Comparison of ENCODE assay signal across 27 cellular contexts in the genomic region with DNA sequence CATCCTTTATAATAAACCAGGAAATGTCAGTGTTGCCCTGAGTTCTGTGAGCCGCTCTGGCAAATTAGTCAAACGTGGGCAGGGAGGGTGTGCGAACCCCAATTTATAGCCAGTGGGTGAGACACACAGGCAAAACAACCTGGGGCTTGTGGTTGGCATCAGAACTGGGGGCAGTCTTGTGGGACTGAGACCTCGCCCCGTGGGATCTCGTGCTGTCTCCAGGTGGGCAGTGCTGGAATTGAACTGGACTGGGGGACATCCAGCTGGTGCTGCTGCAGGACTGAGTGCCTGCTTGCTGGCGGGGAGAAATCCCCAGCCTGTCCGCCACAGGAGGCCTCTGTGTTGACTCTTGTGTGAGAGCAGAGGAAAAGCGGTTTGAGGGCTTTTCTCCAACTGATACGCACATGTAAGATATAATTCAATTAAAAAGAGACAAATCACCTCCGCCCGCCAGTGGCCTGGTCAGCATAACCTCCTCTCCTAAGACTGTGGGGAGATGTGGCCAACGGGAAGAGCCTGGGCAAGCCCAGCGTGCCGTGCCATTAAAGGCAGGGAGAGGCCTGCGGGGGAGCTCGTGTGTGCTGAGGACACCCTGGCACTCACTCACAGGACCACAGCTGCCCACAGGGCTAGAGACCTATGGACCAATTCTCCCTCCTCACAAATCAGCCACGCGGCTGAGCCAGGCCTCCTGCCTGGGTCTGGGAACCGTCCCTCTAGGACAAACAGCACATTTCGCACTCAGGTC. TPM values are rescaled to one million over a fixed set of nuclear protein-coding genes. Genes with fewer than 3 reads are reported as not detected.
"Had no signal": no experiment of that assay in that cellular context is flagged by ENCODE, and none has a peak within 500 bp of the region (broad histone marks: within the 10 kb centered on the region; RNA-seq: fewer than 3 reads in every experiment).

No MANE protein-coding gene starts in this region.

- H3K4me1 Mint-ChIP-seq: activated B cell treated with CpG ODN at 0.5 μM for 24 hours; activated CD4-positive, alpha-beta T cell treated with anti-CD3 and anti-CD28 coated beads, Interleukin-2, amount 10 ng/mL, durations not matched to agents 24 days and 14 days; activated CD8-positive, alpha-beta memory T cell treated with anti-CD3 and anti-CD28 coated beads, Interleukin-2, amount 10 ng/mL, durations not matched to agents 7 days and 5 days; central memory CD8-positive, alpha-beta T cell had no signal

- H3K27ac Mint-ChIP-seq: activated B cell treated with CpG ODN at 0.5 μM for 24 hours; activated CD4-positive, alpha-beta T cell treated with anti-CD3 and anti-CD28 coated beads, Interleukin-2, amount 10 ng/mL, durations not matched to agents 24 days and 14 days; activated CD8-positive, alpha-beta memory T cell treated with anti-CD3 and anti-CD28 coated beads, Interleukin-2, amount 10 ng/mL, durations not matched to agents 7 days and 5 days; activated naive CD4-positive, alpha-beta T cell treated with anti-CD3 and anti-CD28 coated beads, Interleukin-2, amount 50 U/mL, for 72 hours; activated T-cell treated with anti-CD3 and anti-CD28 coated beads, Interleukin-2, amount 50 U/mL, for 24 hours; T-helper 17 cell had no signal

- H3K4me3 Mint-ChIP-seq: activated B cell treated with CpG ODN at 0.5 μM for 24 hours; activated CD4-positive, alpha-beta T cell treated with anti-CD3 and anti-CD28 coated beads, Interleukin-2, amount 10 ng/mL, durations not matched to agents 24 days and 14 days; activated CD8-positive, alpha-beta memory T cell treated with anti-CD3 and anti-CD28 coated beads, Interleukin-2, amount 10 ng/mL, durations not matched to agents 7 days and 5 days; activated T-cell treated with anti-CD3 and anti-CD28 coated beads, Interleukin-2, amount 50 U/mL, for 24 hours; brain; central memory CD8-positive, alpha-beta T cell; T-helper 17 cell had no signal

- H3K36me3 ChIP-seq: Peyer's patch, SJCRH30 had no signal

- H3K9me3 ChIP-seq: Peyer's patch, SJCRH30 had no signal

- DNase-seq: activated B cell treated with CpG ODN at 0.5 μM for 24 hours; activated CD4-positive, alpha-beta T cell treated with anti-CD3 and anti-CD28 coated beads for 1 hour; activated CD4-positive, alpha-beta T cell treated with anti-CD3 and anti-CD28 coated beads, Interleukin-2, amount 10 ng/mL, durations not matched to agents 24 days and 14 days; activated CD4-positive, alpha-beta T cell treated with anti-CD3 and anti-CD28 coated beads, Interleukin-2, amount 50 U/mL, for 48 hours; activated CD8-positive, alpha-beta memory T cell treated with anti-CD3 and anti-CD28 coated beads, Interleukin-2, amount 10 ng/mL, durations not matched to agents 7 days and 5 days; activated effector memory CD4-positive, alpha-beta T cell treated with anti-CD3 and anti-CD28 coated beads, Interleukin-2, amount 50 U/mL, for 16 hours; activated naive CD4-positive, alpha-beta T cell treated with Interleukin-2 at 50 U/mL for 16 hours; activated T-cell treated with anti-CD3 and anti-CD28 coated beads, Interleukin-2, amount 50 U/mL, for 24 hours; amygdala; NCI-H1048; NCI-H1417; NCI-H1930; NCI-H345; NCI-H510A; NCI-H69; NK-92 treated with Interleukin-12 subunit alpha and Interleukin-12 subunit beta, amount 100 ng/mL, for 24 hours; Right ventricle myocardium superior; SJCRH30; T-helper 17 cell; T-helper 9 cell had no signal

- H3K27me3 Mint-ChIP-seq: activated B cell treated with CpG ODN at 0.5 μM for 24 hours; activated CD4-positive, alpha-beta T cell treated with anti-CD3 and anti-CD28 coated beads, Interleukin-2, amount 10 ng/mL, durations not matched to agents 24 days and 14 days; activated CD8-positive, alpha-beta memory T cell treated with anti-CD3 and anti-CD28 coated beads, Interleukin-2, amount 10 ng/mL, durations not matched to agents 7 days and 5 days had no signal

- H3K4me1 ChIP-seq: Peyer's patch, SJCRH30 had no signal

- ATAC-seq: activated CD8-positive, alpha-beta memory T cell treated with anti-CD3 and anti-CD28 coated beads, Interleukin-2, amount 10 ng/mL, durations not matched to agents 7 days and 5 days; activated naive CD4-positive, alpha-beta T cell treated with anti-CD3 and anti-CD28 coated beads, Interleukin-2, amount 50 U/mL, for 72 hours; T-helper 17 cell had no signal

- H3K27me3 ChIP-seq: Peyer's patch had no signal

- H3K27ac ChIP-seq: Peyer's patch, RWPE1, SJCRH30 had no signal

- H3K4me3 ChIP-seq: Peyer's patch, SJCRH30 had no signal

- H3K9me3 Mint-ChIP-seq: activated B cell treated with CpG ODN at 0.5 μM for 24 hours; activated CD4-positive, alpha-beta T cell treated with anti-CD3 and anti-CD28 coated beads, Interleukin-2, amount 10 ng/mL, durations not matched to agents 24 days and 14 days; activated naive CD4-positive, alpha-beta T cell treated with anti-CD3 and anti-CD28 coated beads, Interleukin-2, amount 50 U/mL, for 72 hours; activated T-cell treated with anti-CD3 and anti-CD28 coated beads, Interleukin-2, amount 50 U/mL, for 24 hours; brain; central memory CD8-positive, alpha-beta T cell had no signal

- H3K36me3 Mint-ChIP-seq: activated CD8-positive, alpha-beta memory T cell treated with anti-CD3 and anti-CD28 coated beads, Interleukin-2, amount 10 ng/mL, durations not matched to agents 7 days and 5 days; activated naive CD4-positive, alpha-beta T cell treated with anti-CD3 and anti-CD28 coated beads, Interleukin-2, amount 50 U/mL, for 72 hours had no signal

RNA-seq across cellular contexts. Expression of gene SULT4A1, which starts 18.4 kb away (rescaled TPM):
- total RNA-seq: activated B cell treated with CpG ODN at 0.5 μM for 24 hours; activated CD4-positive, alpha-beta T cell treated with anti-CD3 and anti-CD28 coated beads, Interleukin-2, amount 10 ng/mL, durations not matched to agents 24 days and 14 days; activated CD8-positive, alpha-beta memory T cell treated with anti-CD3 and anti-CD28 coated beads, Interleukin-2, amount 10 ng/mL, durations not matched to agents 7 days and 5 days; M059J; SJCRH30; T-helper 17 cell had no signal

RNA-seq across cellular contexts. Expression of gene EFCAB6, which starts 31.9 kb away (rescaled TPM):
- total RNA-seq: activated B cell treated with CpG ODN at 0.5 μM for 24 hours, SJCRH30 had no signal

RNA-seq across cellular contexts. Expression of gene PNPLA5, which starts 47.9 kb away (rescaled TPM):
- total RNA-seq: activated B cell treated with CpG ODN at 0.5 μM for 24 hours; activated CD4-positive, alpha-beta T cell treated with anti-CD3 and anti-CD28 coated beads, Interleukin-2, amount 10 ng/mL, durations not matched to agents 24 days and 14 days; activated CD8-positive, alpha-beta memory T cell treated with anti-CD3 and anti-CD28 coated beads, Interleukin-2, amount 10 ng/mL, durations not matched to agents 7 days and 5 days; activated naive CD4-positive, alpha-beta T cell treated with anti-CD3 and anti-CD28 coated beads, Interleukin-2, amount 50 U/mL, for 72 hours; astrocyte; Peyer's patch; Right ventricle myocardium superior; SJCRH30; T-helper 17 cell had no signal
